8 cellular contexts compared by ENCODE assay signal in genomic region chr18:61893304-61893970, GRCh38. TPM values are rescaled to one million over a fixed set of nuclear protein-coding genes. Genes with fewer than 3 reads are reported as not detected.
DNase-seq lines count a peak whose midpoint lies in the region; ATAC-seq and TF ChIP-seq lines count a peak whose summit lies in the region.

No MANE protein-coding gene starts in this region.

- H3K4me3 Mint-ChIP-seq in CD4-positive, alpha-beta T cell: peak overlapping the region; percentile 96

- peaks cover 28% of the 10 kb centered on the region for H3K27me3 ChIP-seq in CD4-positive, alpha-beta T cell (ENCODE audit: control insufficient read depth, insufficient read depth, low read length)
- peaks cover 34% of the 10 kb centered on the region for H3K27me3 ChIP-seq in HUES6 (ENCODE audit: control insufficient read depth, insufficient read depth, low read length)
- H3K27me3 ChIP-seq in lower lobe of right lung (ENCODE audit: low read depth): peaks cover 11% of the 10 kb centered on the region

- no peaks in the 10 kb centered on the region for H3K9me3 ChIP-seq in CD4-positive, alpha-beta T cell (ENCODE audit: control insufficient read depth, low read length)
- no peaks in the 10 kb centered on the region for H3K9me3 ChIP-seq in HUES6 (ENCODE audit: control insufficient read depth, insufficient read depth, low read depth, low read length)
- H3K9me3 ChIP-seq in lower lobe of right lung: no peaks in the 10 kb centered on the region

- H3K9me3 Mint-ChIP-seq in CD4-positive, alpha-beta T cell: no peaks in the 10 kb centered on the region

- H3K27ac ChIP-seq in CD4-positive, alpha-beta T cell (ENCODE audit: low read depth, low read length): no peak overlapping the region
- H3K27ac ChIP-seq in HUES6 (ENCODE audit: low read depth, low read length) (no peak overlapping the region), lower lobe of right lung (peak overlapping the region; percentile 78)

- H3K27ac Mint-ChIP-seq in CD4-positive, alpha-beta T cell: peak overlapping the region; percentile 21

- H3K4me1 ChIP-seq in HUES6 (ENCODE audit: control insufficient read depth, insufficient read depth, low read length): peaks cover 34% of the 10 kb centered on the region
- peaks cover 18% of the 10 kb centered on the region for H3K4me1 ChIP-seq in lower lobe of right lung

- peaks cover 14% of the 10 kb centered on the region for H3K4me1 Mint-ChIP-seq in CD4-positive, alpha-beta T cell (ENCODE audit: low read depth)

- peaks cover 12% of the 10 kb centered on the region for H3K36me3 Mint-ChIP-seq in CD4-positive, alpha-beta T cell (ENCODE audit: low read depth)

- peak in 5 of 10 experiments; percentile 1 to 37 (median 6) for DNase-seq in CD4-positive, alpha-beta T cell
- DNase-seq in activated CD4-positive, CD25-positive, alpha-beta regulatory T cell treated with anti-CD3 and anti-CD28 coated beads, Interleukin-2, amount 50 U/mL, for 72 hours: peak; percentile 33
- DNase-seq in dermis blood vessel endothelial cell: peak; percentile 79
- DNase-seq in lower lobe of right lung: peak; percentile 55
- DNase-seq in stimulated activated naive CD4-positive, alpha-beta T cell treated with Interleukin-2 at 50 U/mL for 16 hours (lab: John Stamatoyannopoulos, UW): peak; percentile 40

- CTCF ChIA-PET in CD4-positive, alpha-beta T cell (lab: Charles Lee): no interaction called here

- H3K27me3 Mint-ChIP-seq in CD4-positive, alpha-beta T cell: peaks cover 47% of the 10 kb centered on the region

- no peak for TF ChIP-seq CTCF in CD4-positive, alpha-beta T cell (IDR thresholded peaks at IDR 0.05)
- TF ChIP-seq CTCF in lower lobe of right lung (IDR thresholded peaks at IDR 0.05): no peak

- peak overlapping the region; percentile 58 for H3K9ac ChIP-seq in HUES6 (ENCODE audit: low read length)

- ATAC-seq in CD4-positive, alpha-beta T cell (ENCODE audit: poor library complexity): peak; percentile 21
- ATAC-seq in GM21381 (IDR thresholded peaks at IDR 0.05; ENCODE audit: unreplicated experiment): peak; percentile 17
- peak; percentile 40 to 57 for ATAC-seq in lower lobe of right lung
- ATAC-seq in HG03457 (IDR thresholded peaks at IDR 0.05; ENCODE audit: unreplicated experiment): no peak

- H3K4me3 ChIP-seq in HUES6 (ENCODE audit: low read depth, low read length) (peak overlapping the region; percentile 82), lower lobe of right lung (peak overlapping the region; percentile 74)

- H3K36me3 ChIP-seq in HUES6 (ENCODE audit: control insufficient read depth, insufficient read depth, low read length) (peaks cover 5% of the 10 kb centered on the region), lower lobe of right lung (no peaks in the 10 kb centered on the region)

- POLR2A ChIA-PET in CD4-positive, alpha-beta T cell (lab: Charles Lee): no interaction called here

- intact Hi-C loops in CD4-positive, alpha-beta T cell (cut with DNase I, micrococcal nuclease): loop anchor here in 1 of 2 experiments (5.0 kb wide), 1 partner anchor 311 kb away; no protein-coding TSS in a partner anchor
- intact Hi-C loops in lower lobe of right lung (cut with DNase I): loop anchor here (10.0 kb wide), 1 partner anchor 259 kb away; no protein-coding TSS in a partner anchor

RNA-seq across cellular contexts. Expression of gene RNF152, which starts 0.6 kb away (rescaled TPM):
- 1 to 10 TPM in 1 of 2 experiments, under 1 TPM in 1; 0.60 to 1.0 TPM for total RNA-seq in CD4-positive, alpha-beta T cell
- total RNA-seq in dermis blood vessel endothelial cell (88.8 and 91.2 TPM in 2 replicates), lower lobe of right lung (13.4 TPM)
